In the genomic region with DNA sequence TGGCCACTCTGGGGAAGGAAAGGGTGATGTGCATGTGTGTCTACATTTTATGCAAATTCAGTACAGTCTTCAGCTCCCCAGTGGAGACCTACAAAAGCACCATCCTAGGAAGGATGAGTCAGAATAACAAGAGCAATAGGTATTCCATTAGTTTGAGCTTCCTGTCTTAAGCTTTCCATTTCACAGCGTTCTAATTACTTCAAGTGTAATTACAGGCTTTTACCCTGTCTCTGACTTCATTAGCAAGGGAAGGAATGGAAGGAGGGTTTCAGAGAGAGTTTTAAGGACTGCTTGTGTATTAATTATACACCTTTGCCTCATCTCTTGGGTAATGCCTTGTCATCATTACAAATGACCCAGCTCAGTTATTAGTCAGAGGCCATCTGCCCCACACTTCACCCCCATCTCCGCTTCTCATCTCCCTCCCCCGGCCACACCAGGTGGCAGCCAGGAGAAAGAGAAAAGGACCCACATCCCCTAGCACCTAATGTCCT, we compare ENCODE assay signal across 8 cellular contexts.
DNase-seq lines count a peak whose midpoint lies in the region; ATAC-seq, FAIRE-seq and TF ChIP-seq lines count a peak whose summit lies in the region.

No MANE protein-coding gene starts in this region.

- no peak for TF ChIP-seq POLR2A in adrenal gland (IDR thresholded peaks at IDR 0.05)

- FAIRE-seq in RCC 7860 (lab: Jason Lieb, UNC): no peak

- intact Hi-C loops in adrenal gland (cut with DNase I): no loop called here

- DNase-seq in EL (peak; percentile 35), GM20000 (ENCODE audit: low spot score) (peak; percentile 12), RCC 7860 (ENCODE audit: low spot score) (peak; percentile 66), cerebellum (ENCODE audit: low spot score) (no peak), adrenal gland (no peak), SIG-M5 (lab: John Stamatoyannopoulos, UW) (no peak), superior temporal gyrus (ENCODE audit: extremely low spot score) (no peak)

- no peak overlapping the region for H3K4me3 ChIP-seq in adrenal gland

- no peaks in the 10 kb centered on the region for H3K9me3 ChIP-seq in adrenal gland (replicated peaks in 1 of 3)

- TF ChIP-seq CTCF in GM20000 (IDR thresholded peaks at IDR 0.05; ENCODE audit: extremely low read depth, missing control alignments): no peak
- no peak for TF ChIP-seq CTCF in adrenal gland (IDR thresholded peaks at IDR 0.05)

- H3K27ac ChIP-seq in adrenal gland: no peak overlapping the region

- 59 to 63% (median 62%) methylated on average over 3 of the region's 3 CpGs for WGBS in adrenal gland, 4 donors

- peak; percentile 59 for ATAC-seq in HG03097 (IDR thresholded peaks at IDR 0.05; ENCODE audit: low FRiP score, unreplicated experiment)

- no peaks in the 10 kb centered on the region for H3K4me1 ChIP-seq in adrenal gland (replicated peaks in 1 of 2)

- no peaks in the 10 kb centered on the region for H3K36me3 ChIP-seq in adrenal gland (replicated peaks in 1 of 2)

- no peaks in the 10 kb centered on the region for H3K27me3 ChIP-seq in adrenal gland

Comparison
In these comparisons a context has a peak if more than half of its experiments do, and no peak if none do; other contexts are left out.
1. DNase-seq: peak in EL (single experiment), GM20000 (single experiment) and RCC 7860 (single experiment); none in cerebellum (single experiment), adrenal gland (0 of 7), SIG-M5 (single experiment) and superior temporal gyrus (single experiment).